ENCODE assay signal across 6 cellular contexts in the genomic region with DNA sequence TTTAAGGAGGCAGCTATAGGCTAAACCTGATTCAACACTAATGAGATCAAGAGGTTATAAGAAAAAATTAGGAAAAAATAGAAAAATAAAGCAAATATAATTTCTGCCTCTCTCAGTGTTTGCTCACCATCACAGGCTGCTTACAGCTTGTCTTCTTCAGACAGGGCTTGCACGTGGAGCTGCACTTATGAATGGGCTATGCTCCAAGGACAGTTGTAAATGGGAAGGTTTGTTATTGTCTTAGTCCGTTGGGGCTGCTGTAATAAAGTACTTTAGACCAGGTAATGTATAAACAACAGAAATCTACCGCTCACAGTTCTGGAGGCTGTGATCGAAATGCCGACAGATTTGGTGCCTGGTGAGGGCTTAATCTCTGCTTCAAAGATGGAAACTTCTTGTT.
"Had no signal": no experiment of that assay in that cellular context is flagged by ENCODE, and none has a peak within 500 bp of the region (broad histone marks: within the 10 kb centered on the region; RNA-seq: fewer than 3 reads in every experiment).

No MANE protein-coding gene starts in this region.

- DNase-seq: H9, HFFc6, IMR-90 had no signal

- H3K4me3 ChIP-seq: GM23338, K562 had no signal

- ATAC-seq: GM23338, HCT116, K562 had no signal
